In the genomic region with DNA sequence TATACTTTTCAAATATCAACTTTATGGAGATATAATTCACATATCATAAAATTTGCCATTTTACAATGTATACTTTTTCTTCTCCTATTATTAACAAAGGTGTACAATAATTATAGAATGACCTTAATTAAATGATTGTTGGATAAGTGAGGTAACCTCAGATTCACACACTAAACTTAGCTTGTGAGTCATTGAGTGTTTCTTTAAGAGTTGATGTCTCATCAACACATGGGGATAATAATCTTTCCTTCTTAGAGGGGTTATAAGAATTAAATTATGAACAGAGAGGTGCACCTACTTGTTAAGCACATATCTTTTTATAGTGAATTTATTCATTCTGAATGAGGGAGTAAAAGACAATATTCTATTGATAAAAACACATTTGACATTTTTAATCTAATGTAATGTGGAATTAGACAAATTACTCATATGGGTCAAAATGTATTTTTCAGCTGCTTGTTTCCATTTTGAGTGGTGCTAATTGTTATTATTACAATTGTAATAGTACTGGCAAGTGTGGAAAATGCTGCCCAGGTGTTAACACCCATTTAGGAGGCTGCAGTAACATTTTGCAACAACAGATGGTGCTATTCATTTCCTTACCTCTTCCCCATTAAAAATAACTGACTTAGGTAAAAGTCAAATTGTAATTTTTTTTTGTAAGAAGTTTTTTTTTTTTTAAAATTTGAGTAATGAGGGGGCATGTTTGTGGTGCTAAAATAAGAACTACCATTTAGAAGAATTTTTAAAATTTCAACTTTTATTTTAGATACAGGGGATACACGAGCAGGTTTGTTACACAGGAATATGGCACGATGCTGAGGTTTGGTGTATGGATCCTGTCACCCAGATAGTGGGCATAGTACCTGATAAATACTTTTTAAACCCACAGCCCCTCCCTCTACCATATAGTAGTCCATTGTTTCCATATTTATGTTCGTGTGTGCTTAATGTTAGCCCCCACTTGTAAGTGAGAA, we compare ENCODE assay signal across 8 cellular contexts. TPM values are rescaled to one million over a fixed set of nuclear protein-coding genes. Genes with fewer than 3 reads are reported as not detected.
DNase-seq lines count a peak whose midpoint lies in the region; ATAC-seq and TF ChIP-seq lines count a peak whose summit lies in the region.

No MANE protein-coding gene starts in this region.

- no peak overlapping the region for H2AFZ ChIP-seq in IMR-90 (replicated peaks; ENCODE audit: low read length, poor library complexity)

- no peak overlapping the region for H2BK120ac ChIP-seq in IMR-90 (ENCODE audit: low read depth, low read length)

- intact Hi-C loops in IMR-90 (cut with micrococcal nuclease) (loop anchor here (2.0 kb wide), 1 partner anchor 112 kb away; no protein-coding TSS in a partner anchor), lower lobe of right lung (cut with DNase I) (no loop called here)

- H3K4me1 ChIP-seq in IMR-90 (ENCODE audit: control insufficient read depth, insufficient read depth, low read length) (no peaks in the 10 kb centered on the region), lower lobe of right lung (no peaks in the 10 kb centered on the region)

- dilution Hi-C loops in IMR-90 (cut with HindIII; ENCODE audit: low sequenced_read_pairs, unreplicated experiment), result no loop called here

- H3K9me3 ChIP-seq in IMR-90 (ENCODE audit: control insufficient read depth, insufficient read depth, low read length), result no peaks in the 10 kb centered on the region
- no peaks in the 10 kb centered on the region for H3K9me3 ChIP-seq in lower lobe of right lung

- WGBS in IMR-90 (ENCODE audit: extremely low coverage in 2 of 2, insufficient read length in 1 of 2), 2 experiments, result no CpG with 5 or more reads among the region's 3 CpGs

- no peak overlapping the region for H3K27ac ChIP-seq in 22Rv1
- no peak overlapping the region for H3K27ac ChIP-seq in IMR-90 (ENCODE audit: insufficient read depth, low read length)
- H3K27ac ChIP-seq in lower lobe of right lung, result no peak overlapping the region

- H2BK15ac ChIP-seq in IMR-90 (ENCODE audit: low read depth, low read length), result no peak overlapping the region

- no peak for TF ChIP-seq POLR2A in IMR-90 (IDR thresholded peaks at IDR 0.05; ENCODE audit: low read depth, low read length)

- H3K79me1 ChIP-seq in IMR-90 (ENCODE audit: low read depth in 1 of 2, low read length in 2 of 2), result no peaks in the 10 kb centered on the region

- no peak overlapping the region for H3K4me2 ChIP-seq in IMR-90 (ENCODE audit: low read depth, low read length)

- TF ChIP-seq CTCF in 22Rv1 (IDR thresholded peaks at IDR 0.05) (peak; percentile 79), GM10266 (IDR thresholded peaks at IDR 0.05; ENCODE audit: control insufficient read depth, insufficient read depth, low read depth, missing control alignments) (peak; percentile 63), IMR-90 (conservative IDR thresholded peaks at IDR 0.05; ENCODE audit: low read depth, low read length) (peak; percentile 57), lower lobe of right lung (IDR thresholded peaks at IDR 0.05) (peak; percentile 64)

- H3K14ac ChIP-seq in IMR-90 (replicated peaks; ENCODE audit: low read depth, low read length), result no peak overlapping the region

- H3K23ac ChIP-seq in IMR-90 (ENCODE audit: low read depth, low read length), result no peak overlapping the region

- BruUV-seq in IMR-90 (replicated peaks; lab: Mats Ljungman, UMichigan), result no TSS peak

- H2BK20ac ChIP-seq in IMR-90 (ENCODE audit: low read depth, low read length), result no peak overlapping the region

- no peaks in the 10 kb centered on the region for H3K9me1 ChIP-seq in IMR-90 (ENCODE audit: insufficient read depth, low read length)

- no peak overlapping the region for H3K4ac ChIP-seq in IMR-90 (ENCODE audit: low read depth, low read length)

- H3K56ac ChIP-seq in IMR-90 (ENCODE audit: extremely low read depth, insufficient read depth, low read length), result no peak overlapping the region

- H3K27me3 ChIP-seq in IMR-90 (ENCODE audit: control insufficient read depth, insufficient read depth, low read length), result no peaks in the 10 kb centered on the region
- no peaks in the 10 kb centered on the region for H3K27me3 ChIP-seq in lower lobe of right lung (ENCODE audit: low read depth)

- DNase-seq in GM10266 (ENCODE audit: extremely low spot score), result peak; percentile 24
- peak; percentile 3 for DNase-seq in IMR-90
- peak; percentile 46 for DNase-seq in astrocyte of the hippocampus (ENCODE audit: low read depth, low spot score)
- DNase-seq in lower lobe of right lung, result no peak
- DNase-seq in NCI-H1092 treated with DMSO at 0.1 percent for 48 hours (lab: John Stamatoyannopoulos, UW), result no peak
- no peak for DNase-seq in activated CD4-positive, alpha-beta T cell treated with anti-CD3 and anti-CD28 coated beads, Interleukin-2, amount 50 U/mL, for 48 hours

- POLR2A ChIA-PET in IMR-90 (lab: Charles Lee; ENCODE audit: unreplicated experiment), result no interaction called here

- H3K4me3 ChIP-seq in IMR-90 (ENCODE audit: insufficient read depth, low read depth, low read length) (no peak overlapping the region), lower lobe of right lung (no peak overlapping the region)

- peak; percentile 42 for TF ChIP-seq RAD21 in IMR-90 (IDR thresholded peaks at IDR 0.05; ENCODE audit: low read length)

- H3K36me3 ChIP-seq in IMR-90 (ENCODE audit: control insufficient read depth, insufficient read depth, low read length), result no peaks in the 10 kb centered on the region
- no peaks in the 10 kb centered on the region for H3K36me3 ChIP-seq in lower lobe of right lung

- in situ Hi-C loops in IMR-90 (cut with MboI; ENCODE audit: low sequenced_read_pairs), result loop anchor here (25.0 kb wide), 1 partner anchor 428 kb away; no protein-coding TSS in a partner anchor

- H4K20me1 ChIP-seq in IMR-90 (ENCODE audit: insufficient read depth, low read length), result no peaks in the 10 kb centered on the region

- H2AK9ac ChIP-seq in IMR-90 (replicated peaks; ENCODE audit: low read depth, low read length, poor library complexity), result no peak overlapping the region

- no peak for ATAC-seq in IMR-90 (ENCODE audit: low read depth)
- no peak for ATAC-seq in lower lobe of right lung
- ATAC-seq in GM18907 (IDR thresholded peaks at IDR 0.05; ENCODE audit: unreplicated experiment), result no peak

- H2BK5ac ChIP-seq in IMR-90 (ENCODE audit: low read depth, low read length, poor library complexity, severe bottlenecking), result no peak overlapping the region

- no peak overlapping the region for H3K9ac ChIP-seq in IMR-90 (ENCODE audit: low read depth, low read length)

- H2AK5ac ChIP-seq in IMR-90 (ENCODE audit: low read depth, low read length), result no peak overlapping the region

- H3K18ac ChIP-seq in IMR-90 (ENCODE audit: low read depth, low read length), result no peak overlapping the region

- H4K8ac ChIP-seq in IMR-90 (ENCODE audit: low read depth in 2 of 2, low read length in 2 of 2), result no peak overlapping the region

- no peak overlapping the region for H4K5ac ChIP-seq in IMR-90 (ENCODE audit: low read depth, low read length)

- CTCF ChIA-PET in IMR-90 (lab: Yijun Ruan, JAX), result interaction anchor here (0.6 kb wide), 1 partner anchor 8 kb away, joined by 4 read pairs; no protein-coding TSS in a partner anchor

- H4K91ac ChIP-seq in IMR-90 (ENCODE audit: insufficient read depth, low read depth, low read length), result no peak overlapping the region

TF ChIP-seq in IMR-90, 13 proteins besides CTCF, POLR2A, EP300 and RAD21:
- TF ChIP-seq MXI1 (IDR thresholded peaks at IDR 0.05; ENCODE audit: borderline replicate concordance, low read depth, low read length) (no peak), SMC3 (IDR thresholded peaks at IDR 0.05; ENCODE audit: low read depth, low read length) (peak; percentile 46; the same call in 1 of the 2 replicates), FOS (IDR thresholded peaks at IDR 0.05; ENCODE audit: low read depth, low read length) (no peak)

RNA-seq across cellular contexts. Expression of a gene that starts 32.1 kb away (rescaled TPM):
- total RNA-seq in IMR-90 (2012; rRNA removed), result not detected in 2 replicates
- polyA plus RNA-seq in IMR-90 (2012; rRNA removed), result not detected in 2 replicates
- polyA plus RNA-seq in IMR-90 (2012; cell fraction: cytosol; rRNA removed), result not detected in 2 replicates
- polyA plus RNA-seq in IMR-90 (2012; cell fraction: nucleus; rRNA removed; ENCODE audit: low replicate concordance), result not detected in 2 replicates
- total RNA-seq in lower lobe of right lung, result not detected

Comparison
In these comparisons a context has a peak if more than half of its experiments do, and no peak if none do; other contexts are left out.
1. DNase-seq: peak in GM10266 (single experiment), IMR-90 (single experiment) and astrocyte of the hippocampus (single experiment); none in lower lobe of right lung (single experiment), NCI-H1092 treated with DMSO at 0.1 percent for 48 hours (single experiment) and activated CD4-positive, alpha-beta T cell treated with anti-CD3 and anti-CD28 coated beads, Interleukin-2, amount 50 U/mL, for 48 hours (0 of 2).
2. Peak in every context shown above with its lines, with median percentiles within 50 percentile points of each other: CTCF ChIP-seq.